ENCODE assay signal across 1 cellular context in the genomic region with DNA sequence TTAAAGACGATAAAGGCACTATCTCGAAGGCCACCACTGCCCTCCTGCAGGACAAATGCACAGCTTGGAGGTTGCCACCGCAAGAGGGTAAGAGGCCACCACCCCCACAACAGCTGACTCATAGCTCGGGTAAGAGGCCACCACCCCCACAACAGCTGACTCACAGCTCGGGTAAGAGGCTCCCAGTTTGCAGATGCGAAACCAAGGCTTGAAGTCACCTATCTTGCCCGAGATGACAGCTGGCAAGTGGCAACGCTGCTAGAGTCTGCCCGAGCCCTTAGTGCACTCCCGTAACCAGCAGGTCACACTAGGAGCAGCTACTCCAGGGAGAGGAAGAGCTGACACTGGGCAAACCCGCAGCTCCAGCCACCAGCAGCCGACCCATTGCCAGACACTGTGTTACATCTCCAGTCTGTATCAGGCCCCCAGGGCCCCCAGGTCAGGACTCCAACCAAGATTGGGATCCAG.
TF ChIP-seq lines count a peak whose summit lies in the region.

No MANE protein-coding gene starts in this region.

TF ChIP-seq in SK-N-SH treated with all-trans-retinoic acid at 6 μM for 48 hours, 23 proteins besides CTCF, POLR2A, EP300 and RAD21 (continued from another document):
- TF ChIP-seq, protein P1, sequence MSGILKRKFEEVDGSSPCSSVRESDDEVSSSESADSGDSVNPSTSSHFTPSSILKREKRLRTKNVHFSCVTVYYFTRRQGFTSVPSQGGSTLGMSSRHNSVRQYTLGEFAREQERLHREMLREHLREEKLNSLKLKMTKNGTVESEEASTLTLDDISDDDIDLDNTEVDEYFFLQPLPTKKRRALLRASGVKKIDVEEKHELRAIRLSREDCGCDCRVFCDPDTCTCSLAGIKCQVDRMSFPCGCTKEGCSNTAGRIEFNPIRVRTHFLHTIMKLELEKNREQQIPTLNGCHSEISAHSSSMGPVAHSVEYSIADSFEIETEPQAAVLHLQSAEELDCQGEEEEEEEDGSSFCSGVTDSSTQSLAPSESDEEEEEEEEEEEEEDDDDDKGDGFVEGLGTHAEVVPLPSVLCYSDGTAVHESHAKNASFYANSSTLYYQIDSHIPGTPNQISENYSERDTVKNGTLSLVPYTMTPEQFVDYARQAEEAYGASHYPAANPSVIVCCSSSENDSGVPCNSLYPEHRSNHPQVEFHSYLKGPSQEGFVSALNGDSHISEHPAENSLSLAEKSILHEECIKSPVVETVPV (CRISPR knock-in tag; IDR thresholded peaks at IDR 0.05): no peak
- TF ChIP-seq TOX (CRISPR knock-in tag; IDR thresholded peaks at IDR 0.05; ENCODE audit: borderline replicate concordance) (no peak), BACH2 (CRISPR knock-in tag; IDR thresholded peaks at IDR 0.05; ENCODE audit: borderline replicate concordance) (no peak), ZNF565 (CRISPR knock-in tag; conservative IDR thresholded peaks at IDR 0.05; ENCODE audit: low read depth) (no peak)
TF ChIP-seq in SK-N-SH treated with all-trans-retinoic acid at 6 μM for 48 hours: peak in this region for 0.
